Comparison of ENCODE assay signal across 8 cellular contexts in genomic region chr1:3454811-3455618, GRCh38. TPM values are rescaled to one million over a fixed set of nuclear protein-coding genes. Genes with fewer than 3 reads are reported as not detected.
DNase-seq lines count a peak whose midpoint lies in the region; ATAC-seq, FAIRE-seq and TF ChIP-seq lines count a peak whose summit lies in the region.

No MANE protein-coding gene starts in this region.

- H3K9me3 ChIP-seq in heart left ventricle = peaks cover 0 to 2% (median 0%) of the 10 kb centered on the region in 12 donors

- no peak overlapping the region for H3K27ac Mint-ChIP-seq in T-helper 2 cell treated with Interferon-gamma antibody and Interleukin-4, amounts not matched to agents 5 μg/mL and 100 μg/mL, for 36 hours

- peaks cover 9% of the 10 kb centered on the region for H3K27me3 Mint-ChIP-seq in T-helper 2 cell treated with Interferon-gamma antibody and Interleukin-4, amounts not matched to agents 5 μg/mL and 100 μg/mL, for 36 hours (ENCODE audit: low read depth)

- H3K27ac ChIP-seq in heart left ventricle = peak overlapping the region in 3 of 12 donors; percentile 10 to 34 (median 28)

- peaks cover 0 to 25% (median 4%) of the 10 kb centered on the region in 9 donors for H3K27me3 ChIP-seq in heart left ventricle

- peaks cover 0 to 39% (median 15%) of the 10 kb centered on the region in 12 donors for H3K4me1 ChIP-seq in heart left ventricle

- DNase-seq in T-helper 2 cell treated with Interferon-gamma antibody and Interleukin-4, amounts not matched to agents 5 μg/mL and 100 μg/mL, for 36 hours (ENCODE audit: low spot score) = no peak
- DNase-seq in T-helper 2 cell (no peak), RCC 7860 (ENCODE audit: low spot score) (peak; percentile 29), heart left ventricle (peak; percentile 47 to 77 (median 64)), retina (peak; percentile 23)
- DNase-seq in activated CD8-positive, alpha-beta memory T cell treated with anti-CD3 and anti-CD28 coated beads, Interleukin-2, amount 50 U/mL, for 48 hours = no peak

- no peak for TF ChIP-seq POLR2A in heart left ventricle (IDR thresholded peaks at IDR 0.05)

- intact Hi-C loops in heart left ventricle (cut with DNase I) = loop anchor here in 6 of 10 donors (2.0 to 5.0 kb wide), 5 partner anchors 16 to 167 kb away; no protein-coding TSS in a partner anchor

- no peak for TF ChIP-seq CTCF in heart left ventricle (IDR thresholded peaks at IDR 0.05)

- WGBS in heart left ventricle, 4 donors = 11 to 22% (median 14%) methylated on average over 19 to 46 of the region's 46 CpGs

- no peaks in the 10 kb centered on the region for H3K9me3 Mint-ChIP-seq in T-helper 2 cell treated with Interferon-gamma antibody and Interleukin-4, amounts not matched to agents 5 μg/mL and 100 μg/mL, for 36 hours

- H3K4me3 Mint-ChIP-seq in T-helper 2 cell treated with Interferon-gamma antibody and Interleukin-4, amounts not matched to agents 5 μg/mL and 100 μg/mL, for 36 hours = peak overlapping the region; percentile 10

- peak overlapping the region; percentile 39 to 66 (median 58) for H3K4me3 ChIP-seq in heart left ventricle

- ATAC-seq in heart left ventricle (peak in 1 of 4 donors; percentile 23), HG02763 (IDR thresholded peaks at IDR 0.05; ENCODE audit: unreplicated experiment) (no peak), HG03571 (IDR thresholded peaks at IDR 0.05; ENCODE audit: unreplicated experiment) (no peak)

- no peaks in the 10 kb centered on the region for H3K4me1 Mint-ChIP-seq in T-helper 2 cell treated with Interferon-gamma antibody and Interleukin-4, amounts not matched to agents 5 μg/mL and 100 μg/mL, for 36 hours (ENCODE audit: low read depth)

- no peaks in the 10 kb centered on the region for H3K36me3 ChIP-seq in heart left ventricle

- H3K36me3 Mint-ChIP-seq in T-helper 2 cell treated with Interferon-gamma antibody and Interleukin-4, amounts not matched to agents 5 μg/mL and 100 μg/mL, for 36 hours (ENCODE audit: low read depth) = no peaks in the 10 kb centered on the region

- no peak for FAIRE-seq in RCC 7860 (lab: Jason Lieb, UNC)

RNA-seq across cellular contexts. Expression of gene ARHGEF16, which starts 0.6 kb away (rescaled TPM):
- total RNA-seq in heart left ventricle = 1 to 10 TPM in 2 of 9 donors, under 1 TPM in 7; 0.31 to 1.4 (median 0.51) TPM
- under 1 TPM; 0.43 to 0.76 TPM for polyA plus RNA-seq in heart left ventricle

Comparison
In these comparisons a context has a peak if more than half of its experiments do, and no peak if none do; other contexts are left out.
1. DNase-seq: peak in RCC 7860 (single experiment), heart left ventricle (5 of 5) and retina (single experiment); none in T-helper 2 cell treated with Interferon-gamma antibody and Interleukin-4, amounts not matched to agents 5 μg/mL and 100 μg/mL, for 36 hours (single experiment), T-helper 2 cell (0 of 5) and activated CD8-positive, alpha-beta memory T cell treated with anti-CD3 and anti-CD28 coated beads, Interleukin-2, amount 50 U/mL, for 48 hours (single experiment).